In the genomic region with DNA sequence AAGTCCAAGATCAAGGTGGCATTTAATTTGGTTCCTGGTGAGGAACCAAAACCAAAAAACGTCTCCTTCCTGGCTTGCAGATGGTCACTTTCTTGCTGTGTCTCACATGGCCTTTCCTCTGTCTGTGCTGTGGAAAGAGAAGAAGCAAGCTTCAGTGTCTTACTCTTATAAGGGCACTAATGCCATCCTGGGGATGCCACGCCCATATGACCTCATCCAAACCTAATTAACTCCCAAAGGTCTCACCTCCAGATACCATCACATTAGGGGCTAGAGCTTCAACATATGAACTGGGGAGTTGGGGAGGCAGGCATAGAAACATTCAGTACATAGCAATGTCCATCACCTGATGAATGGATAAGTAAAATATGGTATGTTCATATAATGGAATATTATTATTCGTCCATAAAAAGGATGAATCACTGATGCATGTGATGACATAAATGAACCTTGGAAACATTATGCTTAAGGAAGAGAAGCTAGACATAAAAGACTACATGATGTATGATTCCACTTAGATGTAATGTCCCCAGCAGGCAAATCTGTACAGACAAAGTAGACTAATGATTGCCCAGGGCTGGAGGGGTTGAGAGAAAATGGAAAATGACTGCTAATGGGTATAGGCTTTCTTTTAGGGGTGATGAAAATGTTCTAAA, we compare ENCODE assay signal across 17 cellular contexts.
DNase-seq lines count a peak whose midpoint lies in the region; FAIRE-seq and TF ChIP-seq lines count a peak whose summit lies in the region.
"Had no signal": no experiment of that assay in that cellular context is flagged by ENCODE, and none has a peak within 500 bp of the region (broad histone marks: within the 10 kb centered on the region; RNA-seq: fewer than 3 reads in every experiment).

No MANE protein-coding gene starts in this region.

- peaks cover 0 to 2% of the 10 kb centered on the region in 2 experiments; a peak in 2 of 3 replicates for H3K36me3 ChIP-seq in HEK293 (ENCODE audit: control insufficient read depth in 2 of 2, insufficient read depth in 1 of 2, low read length in 2 of 2)
- H3K36me3 ChIP-seq in bronchial epithelial cell (ENCODE audit: control insufficient read depth, insufficient read depth, low read length): no peaks in the 10 kb centered on the region
- peaks cover 0 to 2% of the 10 kb centered on the region in 2 donors for H3K36me3 ChIP-seq in small intestine (ENCODE audit: control insufficient read depth in 2 of 2, insufficient read depth in 2 of 2, low read length in 2 of 2)
- H3K36me3 ChIP-seq: BE2C had no signal

- no peak for TF ChIP-seq CTCF in HEK293 (tag by site-specific recombination; IDR thresholded peaks at IDR 0.05)
- no peak for TF ChIP-seq CTCF in bronchial epithelial cell (IDR thresholded peaks at IDR 0.05; ENCODE audit: insufficient read depth, low read length, severe bottlenecking)

- FAIRE-seq in bronchial epithelial cell (lab: Jason Lieb, UNC) (no peak), small intestine (lab: Jason Lieb, UNC) (no peak)
- FAIRE-seq: G401.6, GM12891 had no signal

- 73 to 85% (median 82%) methylated on average over 3 of the region's 3 CpGs for WGBS in small intestine, 3 donors

- DNase-seq in bronchial epithelial cell (ENCODE audit: low read depth) (peak; percentile 21), foreskin melanocyte (peak; percentile 37), small intestine (peak; percentile 55), GOT3 (lab: John Stamatoyannopoulos, UW) (no peak), kidney glomerular epithelial cell (lab: John Stamatoyannopoulos, UW) (no peak)
- DNase-seq in activated T-cell treated with anti-CD3 and anti-CD28 coated beads, Interleukin-2, amount 50 U/mL, for 48 hours: no peak
- DNase-seq: ACHN; BE2C; C1 segment of cervical spinal cord; CD4-positive, CD25-positive, alpha-beta regulatory T cell; CD8-positive, alpha-beta memory T cell; COR-L47; H7 had no signal

- H3K4me3 ChIP-seq in HEK293 (ENCODE audit: low read depth, low read length) (no peak overlapping the region), bronchial epithelial cell (ENCODE audit: low read depth, low read length) (no peak overlapping the region), small intestine (ENCODE audit: low read depth in 1 of 2, low read length in 2 of 2) (no peak overlapping the region)
- H3K4me3 ChIP-seq: GM23338 had no signal

- no peaks in the 10 kb centered on the region for H3K27me3 ChIP-seq in bronchial epithelial cell (ENCODE audit: control insufficient read depth, insufficient read depth, low read length)
- H3K27me3 ChIP-seq in small intestine (ENCODE audit: control insufficient read depth in 2 of 2, insufficient read depth in 2 of 2, low read length in 2 of 2): no peaks in the 10 kb centered on the region
- H3K27me3 ChIP-seq: BE2C had no signal

- CTCF ChIA-PET in HEK293 (lab: Yijun Ruan, JAX): interaction anchor here (1.5 to 2.5 kb wide), 2 partner anchors 36 to 90 kb away, joined by 4 to 11 read pairs; no protein-coding TSS in a partner anchor

- POLR2A ChIA-PET in HEK293 (lab: Yijun Ruan, JAX): interaction anchor here (0.9 kb wide), 1 partner anchor 9 kb away, joined by 3 read pairs; no protein-coding TSS in a partner anchor

- H3K9me3 ChIP-seq in HEK293 (ENCODE audit: control insufficient read depth, insufficient read depth, low read depth, low read length): no peaks in the 10 kb centered on the region
- H3K9me3 ChIP-seq in small intestine (ENCODE audit: control insufficient read depth, low read depth): no peaks in the 10 kb centered on the region
- H3K9me3 ChIP-seq: BE2C had no signal

- H3K4me1 ChIP-seq in HEK293 (ENCODE audit: control insufficient read depth, insufficient read depth, low read length): no peaks in the 10 kb centered on the region
- H3K4me1 ChIP-seq in small intestine (ENCODE audit: control insufficient read depth in 2 of 2, insufficient read depth in 1 of 2, low read depth in 1 of 2, low read length in 1 of 2): peaks cover 0 to 2% of the 10 kb centered on the region in 2 donors
- H3K4me1 ChIP-seq: BE2C had no signal

- no peak overlapping the region for H3K27ac ChIP-seq in HEK293 (ENCODE audit: extremely low read depth, low read depth, low read length)
- H3K27ac ChIP-seq in small intestine (ENCODE audit: low read depth in 1 of 2, low read length in 1 of 2): no peak overlapping the region

TF ChIP-seq in HEK293, 187 proteins besides CTCF, POLR2A, EP300 and RAD21:
- TF ChIP-seq ZNF10 (tag by site-specific recombination; IDR thresholded peaks at IDR 0.05) (peak; percentile 48; the same call in 1 of the 2 replicates), ZNF585B (tag by site-specific recombination; IDR thresholded peaks at IDR 0.05) (no peak)

Comparison
In these comparisons a context has a peak if more than half of its experiments do, and no peak if none do; other contexts are left out.
1. DNase-seq: peak in bronchial epithelial cell (single experiment), foreskin melanocyte (single experiment) and small intestine (single experiment); none in GOT3 (single experiment), kidney glomerular epithelial cell (single experiment) and activated T-cell treated with anti-CD3 and anti-CD28 coated beads, Interleukin-2, amount 50 U/mL, for 48 hours (0 of 2).